In the genomic region with DNA sequence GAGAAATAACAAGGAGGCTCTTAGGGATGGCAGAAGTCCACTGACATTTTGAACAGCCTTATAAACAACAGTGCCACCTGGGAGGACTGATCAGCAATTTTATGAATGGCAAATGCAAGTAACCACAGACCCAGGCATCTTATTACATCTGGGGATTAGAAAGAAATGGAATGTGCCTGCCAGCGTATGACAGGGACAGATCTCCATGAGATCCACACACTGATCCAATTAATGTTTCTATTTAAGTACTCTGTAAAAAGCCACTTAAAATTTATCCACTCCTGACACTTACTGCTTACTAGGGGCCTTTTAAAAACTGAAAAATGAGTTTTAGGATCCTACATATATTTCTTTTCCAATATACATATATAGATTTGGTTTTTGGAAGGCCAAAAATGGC, we compare ENCODE assay signal across 1 cellular context.
TF ChIP-seq lines count a peak whose summit lies in the region.

No MANE protein-coding gene starts in this region.

TF ChIP-seq in IMR-90, 13 proteins besides CTCF, POLR2A, EP300 and RAD21:
- TF ChIP-seq FOS (IDR thresholded peaks at IDR 0.05; ENCODE audit: low read depth, low read length) (no peak), BHLHE40 (IDR thresholded peaks at IDR 0.05; ENCODE audit: low read depth, low read length) (no peak), SMC3 (IDR thresholded peaks at IDR 0.05; ENCODE audit: low read depth, low read length) (no peak), MAZ (IDR thresholded peaks at IDR 0.05; ENCODE audit: borderline replicate concordance, low read depth, low read length) (no peak), RFX5 (IDR thresholded peaks at IDR 0.05; ENCODE audit: low read depth, low read length) (no peak), RCOR1 (IDR thresholded peaks at IDR 0.05; ENCODE audit: insufficient replicate concordance, low read length) (no peak), NFE2L2 (IDR thresholded peaks at IDR 0.05; ENCODE audit: low read depth, low read length) (no peak), MXI1 (IDR thresholded peaks at IDR 0.05; ENCODE audit: borderline replicate concordance, low read depth, low read length) (no peak)
- TF ChIP-seq, protein P1, sequence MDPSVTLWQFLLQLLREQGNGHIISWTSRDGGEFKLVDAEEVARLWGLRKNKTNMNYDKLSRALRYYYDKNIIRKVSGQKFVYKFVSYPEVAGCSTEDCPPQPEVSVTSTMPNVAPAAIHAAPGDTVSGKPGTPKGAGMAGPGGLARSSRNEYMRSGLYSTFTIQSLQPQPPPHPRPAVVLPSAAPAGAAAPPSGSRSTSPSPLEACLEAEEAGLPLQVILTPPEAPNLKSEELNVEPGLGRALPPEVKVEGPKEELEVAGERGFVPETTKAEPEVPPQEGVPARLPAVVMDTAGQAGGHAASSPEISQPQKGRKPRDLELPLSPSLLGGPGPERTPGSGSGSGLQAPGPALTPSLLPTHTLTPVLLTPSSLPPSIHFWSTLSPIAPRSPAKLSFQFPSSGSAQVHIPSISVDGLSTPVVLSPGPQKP (IDR thresholded peaks at IDR 0.05; ENCODE audit: borderline replicate concordance, low read depth, low read length): no peak
TF ChIP-seq in IMR-90: peak in this region for 0.
